ENCODE assay signal across 10 cellular contexts in the genomic region with DNA sequence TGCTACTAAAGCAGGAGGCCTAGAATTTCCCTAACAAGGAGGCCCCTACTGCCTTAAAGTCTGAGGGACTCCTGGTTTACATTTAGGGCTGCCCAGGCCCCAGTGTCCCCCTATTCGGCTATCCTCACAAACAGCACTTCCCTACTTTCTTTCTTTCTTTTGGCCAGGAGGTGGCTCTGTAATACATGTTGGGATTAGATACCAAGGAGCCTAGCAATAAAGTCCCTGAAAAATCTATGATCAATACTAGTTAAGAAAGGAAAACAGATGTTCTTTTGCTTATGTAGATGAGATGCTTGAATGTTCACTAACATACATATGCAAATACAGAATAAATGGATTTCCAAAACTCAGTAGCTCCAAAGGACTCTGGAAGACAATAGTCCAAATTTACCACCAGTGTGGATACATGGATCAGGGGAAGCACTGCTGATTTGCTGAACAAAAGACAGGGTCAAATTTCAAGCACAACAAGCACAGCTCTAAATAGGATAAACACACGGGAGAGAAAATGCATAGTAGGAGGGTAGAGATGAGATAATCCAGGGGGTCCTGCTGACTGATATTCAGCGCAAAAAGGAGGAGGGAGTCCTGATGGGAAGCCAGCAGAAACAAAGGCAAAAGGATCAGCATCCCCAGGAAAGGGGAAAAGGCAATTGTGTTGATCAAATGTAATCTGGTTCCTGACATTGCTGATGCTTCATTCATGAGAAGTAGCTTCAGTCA.
A peak's percentile ranks its signal among the peaks of the same experiment; 100 is the strongest.
DNase-seq lines count a peak whose midpoint lies in the region; ATAC-seq, FAIRE-seq and TF ChIP-seq lines count a peak whose summit lies in the region.
"Had no signal": no experiment of that assay in that cellular context is flagged by ENCODE, and none has a peak within 500 bp of the region (broad histone marks: within the 10 kb centered on the region; RNA-seq: fewer than 3 reads in every experiment).

No MANE protein-coding gene starts in this region.

- DNase-seq in HT-29 (ENCODE audit: low spot score): peak; percentile 37
- DNase-seq in SHP77 (lab: John Stamatoyannopoulos, UW): peak; percentile 44 to 51
- peak; percentile 95 for DNase-seq in iPS DF 19.7 (ENCODE audit: low read depth, low spot score)
- DNase-seq in HTR-8/SVneo (ENCODE audit: insufficient read length, low spot score): no peak
- no peak for DNase-seq in H54 (ENCODE audit: insufficient read length, low spot score)
- DNase-seq: MG63 had no signal

- peak; percentile 78 for TF ChIP-seq CTCF in 22Rv1 (IDR thresholded peaks at IDR 0.05)

- no peak for FAIRE-seq in HTR-8/SVneo (lab: Jason Lieb, UNC)
- no peak for FAIRE-seq in H54 (lab: Jason Lieb, UNC)

- no peak for TF ChIP-seq POLR2A in H54 (IDR thresholded peaks at IDR 0.05; ENCODE audit: low read depth, low read length)

- ATAC-seq in GM19452 (IDR thresholded peaks at IDR 0.05; ENCODE audit: unreplicated experiment) (no peak), HG02970 (IDR thresholded peaks at IDR 0.05; ENCODE audit: low FRiP score, unreplicated experiment) (no peak)

- H3K27ac ChIP-seq in 22Rv1: no peak overlapping the region
- H3K27ac ChIP-seq: coronary artery had no signal

Comparison
In these comparisons a context has a peak if more than half of its experiments do, and no peak if none do; other contexts are left out.
1. DNase-seq: peak in HT-29 (single experiment), SHP77 (2 of 2) and iPS DF 19.7 (single experiment); none in HTR-8/SVneo (single experiment) and H54 (single experiment).